Comparison of ENCODE assay signal across 14 cellular contexts in genomic region chr16:79372504-79373184, GRCh38.
A peak's percentile ranks its signal among the peaks of the same experiment; 100 is the strongest.
DNase-seq lines count a peak whose midpoint lies in the region; ATAC-seq and TF ChIP-seq lines count a peak whose summit lies in the region.
"Had no signal": no experiment of that assay in that cellular context is flagged by ENCODE, and none has a peak within 500 bp of the region (broad histone marks: within the 10 kb centered on the region; RNA-seq: fewer than 3 reads in every experiment).

No MANE protein-coding gene starts in this region.

- TF ChIP-seq EP300 in upper lobe of left lung (IDR thresholded peaks at IDR 0.05): no peak

- peaks cover 13% of the 10 kb centered on the region for H3K9me3 Mint-ChIP-seq in activated naive CD8-positive, alpha-beta T cell treated with anti-CD3 and anti-CD28 coated beads, Interleukin-2, amount 10 ng/mL, durations not matched to agents 7 days and 5 days
- peaks cover 4% of the 10 kb centered on the region for H3K9me3 Mint-ChIP-seq in activated naive CD8-positive, alpha-beta T cell treated with anti-CD3 and anti-CD28 coated beads for 36 hours
- H3K9me3 Mint-ChIP-seq in activated T-cell treated with anti-CD3 and anti-CD28 coated beads, Interleukin-2, amount 50 U/mL, for 24 hours: peaks cover 8% of the 10 kb centered on the region

- H3K4me1 ChIP-seq in lung (ENCODE audit: control insufficient read depth in 2 of 2, insufficient read depth in 2 of 2, low read length in 2 of 2) (no peaks in the 10 kb centered on the region), upper lobe of left lung (no peaks in the 10 kb centered on the region)

- no peak for TF ChIP-seq POLR2A in upper lobe of left lung (IDR thresholded peaks at IDR 0.05)

- DNase-seq in activated naive CD8-positive, alpha-beta T cell treated with anti-CD3 and anti-CD28 coated beads, Interleukin-2, amount 10 ng/mL, durations not matched to agents 7 days and 5 days: no peak
- no peak for DNase-seq in activated naive CD8-positive, alpha-beta T cell treated with anti-CD3 and anti-CD28 coated beads for 36 hours
- peak; percentile 44 for DNase-seq in activated T-cell treated with anti-CD3 and anti-CD28 coated beads, Interleukin-2, amount 50 U/mL, for 24 hours
- DNase-seq in lung (ENCODE audit: low spot score) (peak; percentile 29), upper lobe of left lung (peak; percentile 35 to 42), iPS-NIHi7 (ENCODE audit: extremely low spot score) (no peak), medulla oblongata (ENCODE audit: extremely low spot score) (no peak)
- DNase-seq: anterior cingulate cortex; CD4-positive, alpha-beta T cell; gastrocnemius medialis had no signal

- no peaks in the 10 kb centered on the region for H3K4me1 Mint-ChIP-seq in activated naive CD8-positive, alpha-beta T cell treated with anti-CD3 and anti-CD28 coated beads, Interleukin-2, amount 10 ng/mL, durations not matched to agents 7 days and 5 days
- no peaks in the 10 kb centered on the region for H3K4me1 Mint-ChIP-seq in activated naive CD8-positive, alpha-beta T cell treated with anti-CD3 and anti-CD28 coated beads for 36 hours
- peaks cover 22% of the 10 kb centered on the region for H3K4me1 Mint-ChIP-seq in activated T-cell treated with anti-CD3 and anti-CD28 coated beads, Interleukin-2, amount 50 U/mL, for 24 hours (ENCODE audit: low read depth)

- H3K36me3 ChIP-seq in lung (ENCODE audit: control insufficient read depth in 2 of 2, insufficient read depth in 2 of 2, low read length in 2 of 2): no peaks in the 10 kb centered on the region
- no peaks in the 10 kb centered on the region for H3K36me3 ChIP-seq in upper lobe of left lung
- H3K36me3 ChIP-seq: gastrocnemius medialis, neutrophil, thoracic aorta had no signal

- no peak overlapping the region for H3K4me3 Mint-ChIP-seq in activated naive CD8-positive, alpha-beta T cell treated with anti-CD3 and anti-CD28 coated beads, Interleukin-2, amount 10 ng/mL, durations not matched to agents 7 days and 5 days
- H3K4me3 Mint-ChIP-seq in activated naive CD8-positive, alpha-beta T cell treated with anti-CD3 and anti-CD28 coated beads for 36 hours: no peak overlapping the region
- H3K4me3 Mint-ChIP-seq in activated T-cell treated with anti-CD3 and anti-CD28 coated beads, Interleukin-2, amount 50 U/mL, for 24 hours: no peak overlapping the region
- H3K4me3 Mint-ChIP-seq: CD4-positive, alpha-beta T cell had no signal

- H3K9me3 ChIP-seq in lung (ENCODE audit: control insufficient read depth in 2 of 2, insufficient read depth in 1 of 2, low read length in 1 of 2) (peaks cover 0 to 12% of the 10 kb centered on the region in 2 donors), upper lobe of left lung (peaks cover 0 to 8% (median 0%) of the 10 kb centered on the region in 4 donors)
- H3K9me3 ChIP-seq: gastrocnemius medialis, neutrophil, thoracic aorta had no signal

- H3K27ac ChIP-seq in lung (ENCODE audit: low read depth in 1 of 2, low read length in 1 of 2): no peak overlapping the region
- H3K27ac ChIP-seq in upper lobe of left lung: no peak overlapping the region
- H3K27ac ChIP-seq: gastrocnemius medialis, neutrophil, SK-N-MC, thoracic aorta had no signal

- WGBS in lung, 2 donors: 55 to 67% methylated on average over 7 of the region's 7 CpGs
- 45 to 72% methylated on average over 7 of the region's 7 CpGs for WGBS in upper lobe of left lung, 2 donors

- ATAC-seq in activated naive CD8-positive, alpha-beta T cell treated with anti-CD3 and anti-CD28 coated beads, Interleukin-2, amount 10 ng/mL, durations not matched to agents 7 days and 5 days (ENCODE audit: low read depth): no peak
- ATAC-seq in lung (ENCODE audit: insufficient read depth, low FRiP score): peak; percentile 80
- peak; percentile 68 to 92 for ATAC-seq in upper lobe of left lung (ENCODE audit: low FRiP score in 2 of 2)
- no peak for ATAC-seq in HG03571 (IDR thresholded peaks at IDR 0.05; ENCODE audit: unreplicated experiment)
- ATAC-seq: gastrocnemius medialis had no signal

- H3K27me3 ChIP-seq in lung (ENCODE audit: control insufficient read depth, insufficient read depth) (no peaks in the 10 kb centered on the region), upper lobe of left lung (no peaks in the 10 kb centered on the region)
- H3K27me3 ChIP-seq: gastrocnemius medialis, neutrophil had no signal

- TF ChIP-seq CTCF in lung (IDR thresholded peaks at IDR 0.05; ENCODE audit: control extremely low read depth, extremely low read depth) (no peak), upper lobe of left lung (IDR thresholded peaks at IDR 0.05) (no peak)

- peaks cover 12% of the 10 kb centered on the region for H3K27me3 Mint-ChIP-seq in activated naive CD8-positive, alpha-beta T cell treated with anti-CD3 and anti-CD28 coated beads, Interleukin-2, amount 10 ng/mL, durations not matched to agents 7 days and 5 days
- peaks cover 12% of the 10 kb centered on the region for H3K27me3 Mint-ChIP-seq in activated naive CD8-positive, alpha-beta T cell treated with anti-CD3 and anti-CD28 coated beads for 36 hours
- no peaks in the 10 kb centered on the region for H3K27me3 Mint-ChIP-seq in activated T-cell treated with anti-CD3 and anti-CD28 coated beads, Interleukin-2, amount 50 U/mL, for 24 hours
- H3K27me3 Mint-ChIP-seq: CD4-positive, alpha-beta T cell had no signal

- POLR2A ChIA-PET in activated naive CD8-positive, alpha-beta T cell treated with anti-CD3 and anti-CD28 coated beads, Interleukin-2, amount 10 ng/mL, durations not matched to agents 7 days and 5 days (lab: Charles Lee): no interaction called here

- H3K27ac Mint-ChIP-seq in activated naive CD8-positive, alpha-beta T cell treated with anti-CD3 and anti-CD28 coated beads, Interleukin-2, amount 10 ng/mL, durations not matched to agents 7 days and 5 days: peak overlapping the region; percentile 49
- H3K27ac Mint-ChIP-seq in activated naive CD8-positive, alpha-beta T cell treated with anti-CD3 and anti-CD28 coated beads for 36 hours: no peak overlapping the region
- peak overlapping the region; percentile 82 for H3K27ac Mint-ChIP-seq in activated T-cell treated with anti-CD3 and anti-CD28 coated beads, Interleukin-2, amount 50 U/mL, for 24 hours
- H3K27ac Mint-ChIP-seq: CD4-positive, alpha-beta T cell had no signal

- H3K4me3 ChIP-seq in lung (no peak overlapping the region), upper lobe of left lung (no peak overlapping the region)
- H3K4me3 ChIP-seq: gastrocnemius medialis, SK-N-MC, thoracic aorta had no signal

- peaks cover 9% of the 10 kb centered on the region for H3K36me3 Mint-ChIP-seq in activated naive CD8-positive, alpha-beta T cell treated with anti-CD3 and anti-CD28 coated beads, Interleukin-2, amount 10 ng/mL, durations not matched to agents 7 days and 5 days
- H3K36me3 Mint-ChIP-seq in activated naive CD8-positive, alpha-beta T cell treated with anti-CD3 and anti-CD28 coated beads for 36 hours: no peaks in the 10 kb centered on the region
- peaks cover 5% of the 10 kb centered on the region for H3K36me3 Mint-ChIP-seq in activated T-cell treated with anti-CD3 and anti-CD28 coated beads, Interleukin-2, amount 50 U/mL, for 24 hours (ENCODE audit: low read depth)

Comparison
In these comparisons a context has a peak if more than half of its experiments do, and no peak if none do; other contexts are left out.
1. ATAC-seq: peak in lung (single experiment) and upper lobe of left lung (2 of 2); none in activated naive CD8-positive, alpha-beta T cell treated with anti-CD3 and anti-CD28 coated beads, Interleukin-2, amount 10 ng/mL, durations not matched to agents 7 days and 5 days (single experiment) and HG03571 (single experiment).
2. DNase-seq: peak in activated T-cell treated with anti-CD3 and anti-CD28 coated beads, Interleukin-2, amount 50 U/mL, for 24 hours (single experiment), lung (single experiment) and upper lobe of left lung (2 of 2); none in activated naive CD8-positive, alpha-beta T cell treated with anti-CD3 and anti-CD28 coated beads, Interleukin-2, amount 10 ng/mL, durations not matched to agents 7 days and 5 days (single experiment), activated naive CD8-positive, alpha-beta T cell treated with anti-CD3 and anti-CD28 coated beads for 36 hours (single experiment), iPS-NIHi7 (single experiment) and medulla oblongata (single experiment).